18 cellular contexts compared by ENCODE assay signal in genomic region chr17:81996232-81996756, GRCh38. TPM values are rescaled to one million over a fixed set of nuclear protein-coding genes. Genes with fewer than 3 reads are reported as not detected.
A peak's percentile ranks its signal among the peaks of the same experiment; 100 is the strongest.
DNase-seq lines count a peak whose midpoint lies in the region; ATAC-seq, FAIRE-seq and TF ChIP-seq lines count a peak whose summit lies in the region.
"Had no signal": no experiment of that assay in that cellular context is flagged by ENCODE, and none has a peak within 500 bp of the region (broad histone marks: within the 10 kb centered on the region; RNA-seq: fewer than 3 reads in every experiment).

No MANE protein-coding gene starts in this region.

- TF ChIP-seq EP300 in HepG2 (IDR thresholded peaks at IDR 0.05; ENCODE audit: low read depth in 2 of 2, low read length in 2 of 2) (no peak), HepG2 (CRISPR knock-in tag; IDR thresholded peaks at IDR 0.05; ENCODE audit: borderline replicate concordance) (no peak)

- H4K20me1 ChIP-seq in HepG2 (ENCODE audit: insufficient read depth, low read length) = no peaks in the 10 kb centered on the region

- no peak for DNase-seq in HepG2 (ENCODE audit: low spot score)
- no peak for DNase-seq in right lobe of liver
- peak; percentile 8 for DNase-seq in WTC11 (ENCODE audit: low spot score)
- DNase-seq in iPS-NIHi11 (ENCODE audit: low spot score) = peak; percentile 3
- DNase-seq in psoas muscle = peak; percentile 9 to 29
- no peak for DNase-seq in activated CD8-positive, alpha-beta memory T cell treated with anti-CD3 and anti-CD28 coated beads, Interleukin-2, amount 10 ng/mL, durations not matched to agents 7 days and 5 days
- no peak for DNase-seq in omental fat pad (ENCODE audit: low spot score)
- DNase-seq: 8988T; AML-193; CD4-positive, CD25-positive, alpha-beta regulatory T cell; DMS79; GOT3; HCEC 1CT had no signal

- H3K27ac ChIP-seq in HepG2 (ENCODE audit: extremely low read length, insufficient read depth, low read length) = peak overlapping the region; percentile 97
- H3K27ac ChIP-seq in right lobe of liver = no peak overlapping the region
- no peak overlapping the region for H3K27ac ChIP-seq in psoas muscle
- H3K27ac ChIP-seq: BLaER1 treated with 17β-estradiol and CSF1 and Interleukin-3, amounts not matched to agents 10 nM and 100 nM had no signal

- WGBS in HepG2 (ENCODE audit: low lambda C conversion rate) = 53% methylated on average over 17 of the region's 28 CpGs
- 89% methylated on average over 3 of the region's 28 CpGs for WGBS in right lobe of liver (ENCODE audit: insufficient coverage, low coverage, low lambda C conversion rate, missing lambda C conversion rate)
- WGBS in psoas muscle, 3 donors = 90 to 96% (median 92%) methylated on average over 21 to 28 of the region's 28 CpGs

- in situ Hi-C loops in HepG2 (cut with HindIII; ENCODE audit: extremely low pct_ligation_motif_present, low pct_unique_long_range_greater_than_20kb) = loop anchor here (5.0 kb wide), 1 partner anchor 39 kb away; no protein-coding TSS in a partner anchor

- H3K4me3 ChIP-seq in HepG2 (replicated peaks in 1 of 3; ENCODE audit: insufficient read depth in 1 of 3, low read depth in 2 of 3, low read length in 3 of 3) (peak overlapping the region; percentile 38 to 80 (median 55)), right lobe of liver (no peak overlapping the region), psoas muscle (no peak overlapping the region)
- H3K4me3 ChIP-seq: BLaER1 treated with 17β-estradiol and CSF1 and Interleukin-3, amounts not matched to agents 10 nM and 100 nM; GM12878 had no signal

- H3K79me2 ChIP-seq in HepG2 (ENCODE audit: insufficient read depth, low read length) = peaks cover 57% of the 10 kb centered on the region

- no peak for ATAC-seq in HepG2
- no peak for ATAC-seq in right lobe of liver
- ATAC-seq in WTC11 = no peak
- no peak for ATAC-seq in psoas muscle
- no peak for ATAC-seq in HG03432 (IDR thresholded peaks at IDR 0.05; ENCODE audit: unreplicated experiment)
- ATAC-seq in activated CD8-positive, alpha-beta memory T cell treated with anti-CD3 and anti-CD28 coated beads, Interleukin-2, amount 10 ng/mL, durations not matched to agents 7 days and 5 days = no peak
- ATAC-seq in omental fat pad (ENCODE audit: low FRiP score) = no peak
- ATAC-seq: GM12878 had no signal

- peaks cover 16% of the 10 kb centered on the region for H3K4me1 Mint-ChIP-seq in WTC11
- H3K4me1 Mint-ChIP-seq in activated CD8-positive, alpha-beta memory T cell treated with anti-CD3 and anti-CD28 coated beads, Interleukin-2, amount 10 ng/mL, durations not matched to agents 7 days and 5 days = no peaks in the 10 kb centered on the region
- H3K4me1 Mint-ChIP-seq: CD4-positive, CD25-positive, alpha-beta regulatory T cell had no signal

- CTCF ChIA-PET in HepG2 (lab: Yijun Ruan, JAX; ENCODE audit: low intra/inter-chr PET ratio, low total read pairs) = interaction anchor here (1.0 to 5.6 kb wide), 3 partner anchors 24 to 37 kb away, joined by 4 to 73 read pairs (median 6); partner anchors contain the start of gene NOTUM
- CTCF ChIA-PET in WTC11 (lab: Charles Lee) = interaction anchor here (0.6 to 2.7 kb wide), 25 partner anchors 9 to 157 kb away, joined by 3 to 19 read pairs (median 5); partner anchors contain the start of genes CENPX, LRRC45, MAFG and NOTUM
- CTCF ChIA-PET in activated CD8-positive, alpha-beta memory T cell treated with anti-CD3 and anti-CD28 coated beads, Interleukin-2, amount 10 ng/mL, durations not matched to agents 7 days and 5 days (lab: Charles Lee) = interaction anchor here (1.4 kb wide), 1 partner anchor 37 kb away, joined by 6 read pairs; no protein-coding TSS in a partner anchor

- intact Hi-C loops in HepG2 (cut with micrococcal nuclease; ENCODE audit: unreplicated experiment) = no loop called here
- intact Hi-C loops in right lobe of liver (cut with DNase I) = no loop called here
- intact Hi-C loops in psoas muscle (cut with DNase I) = no loop called here

- TSS peak; percentile 26 for BruUV-seq in HepG2 (replicated peaks; lab: Mats Ljungman, UMichigan)

- FAIRE-seq in HepG2 (lab: Jason Lieb, UNC) = no peak
- FAIRE-seq: GM12878, GM18507 had no signal

- no peaks in the 10 kb centered on the region for H3K9me3 Mint-ChIP-seq in WTC11
- H3K9me3 Mint-ChIP-seq in activated CD8-positive, alpha-beta memory T cell treated with anti-CD3 and anti-CD28 coated beads, Interleukin-2, amount 10 ng/mL, durations not matched to agents 7 days and 5 days (ENCODE audit: low read depth) = no peaks in the 10 kb centered on the region
- H3K9me3 Mint-ChIP-seq: IgD-negative memory B cell had no signal

- no peak for TF ChIP-seq POLR2A in HepG2 (IDR thresholded peaks at IDR 0.05; ENCODE audit: insufficient read depth in 1 of 2, low read depth in 2 of 2, low read length in 2 of 2)
- TF ChIP-seq POLR2A in right lobe of liver (IDR thresholded peaks at IDR 0.05) = no peak

- H3K36me3 ChIP-seq in HepG2 (replicated peaks in 1 of 2; ENCODE audit: control insufficient read depth in 1 of 2, insufficient read depth in 2 of 2, low read length in 2 of 2) (no peaks in the 10 kb centered on the region), right lobe of liver (no peaks in the 10 kb centered on the region), psoas muscle (ENCODE audit: insufficient read depth in 1 of 2, low read depth in 1 of 2) (peaks cover 0 to 13% of the 10 kb centered on the region in 2 donors)

- peak overlapping the region; percentile 96 for H3K9ac ChIP-seq in HepG2 (ENCODE audit: insufficient read depth, low read depth, low read length)
- H3K9ac ChIP-seq: BLaER1 treated with 17β-estradiol and CSF1 and Interleukin-3, amounts not matched to agents 10 nM and 100 nM had no signal

- H3K9me3 ChIP-seq in HepG2 (ENCODE audit: low read length) = no peaks in the 10 kb centered on the region
- no peaks in the 10 kb centered on the region for H3K9me3 ChIP-seq in right lobe of liver
- H3K9me3 ChIP-seq in psoas muscle = no peaks in the 10 kb centered on the region
- H3K9me3 ChIP-seq: BLaER1 treated with 17β-estradiol and CSF1 and Interleukin-3, amounts not matched to agents 10 nM and 100 nM had no signal

- H3K27me3 ChIP-seq in HepG2 (ENCODE audit: control insufficient read depth in 1 of 2, insufficient read depth in 2 of 2, low read length in 2 of 2) (no peaks in the 10 kb centered on the region), right lobe of liver (no peaks in the 10 kb centered on the region), psoas muscle (ENCODE audit: insufficient read depth in 3 of 3, low read length in 2 of 3) (no peaks in the 10 kb centered on the region)

- H3K4me3 Mint-ChIP-seq in WTC11 = no peak overlapping the region
- H3K4me3 Mint-ChIP-seq in activated CD8-positive, alpha-beta memory T cell treated with anti-CD3 and anti-CD28 coated beads, Interleukin-2, amount 10 ng/mL, durations not matched to agents 7 days and 5 days = no peak overlapping the region
- H3K4me3 Mint-ChIP-seq: CD4-positive, CD25-positive, alpha-beta regulatory T cell; IgD-negative memory B cell had no signal

- H3K27me3 Mint-ChIP-seq in WTC11 (ENCODE audit: low read depth) = no peaks in the 10 kb centered on the region
- H3K27me3 Mint-ChIP-seq in activated CD8-positive, alpha-beta memory T cell treated with anti-CD3 and anti-CD28 coated beads, Interleukin-2, amount 10 ng/mL, durations not matched to agents 7 days and 5 days = no peaks in the 10 kb centered on the region
- H3K27me3 Mint-ChIP-seq: CD4-positive, CD25-positive, alpha-beta regulatory T cell; IgD-negative memory B cell had no signal

- H3K27ac Mint-ChIP-seq in WTC11 = peak overlapping the region; percentile 65; the same call in 1 of the 2 replicates
- H3K27ac Mint-ChIP-seq in activated CD8-positive, alpha-beta memory T cell treated with anti-CD3 and anti-CD28 coated beads, Interleukin-2, amount 10 ng/mL, durations not matched to agents 7 days and 5 days = no peak overlapping the region
- H3K27ac Mint-ChIP-seq: CD4-positive, CD25-positive, alpha-beta regulatory T cell; IgD-negative memory B cell had no signal

- peaks cover 99% of the 10 kb centered on the region for H3K4me1 ChIP-seq in HepG2 (ENCODE audit: insufficient read depth, low read length)
- H3K4me1 ChIP-seq in right lobe of liver = peaks cover 0 to 37% (median 16%) of the 10 kb centered on the region in 4 donors
- H3K4me1 ChIP-seq in psoas muscle = peaks cover 48% of the 10 kb centered on the region

- no peak overlapping the region for H2AFZ ChIP-seq in HepG2 (ENCODE audit: low read length)

- H3K36me3 Mint-ChIP-seq in WTC11 = no peaks in the 10 kb centered on the region
- no peaks in the 10 kb centered on the region for H3K36me3 Mint-ChIP-seq in activated CD8-positive, alpha-beta memory T cell treated with anti-CD3 and anti-CD28 coated beads, Interleukin-2, amount 10 ng/mL, durations not matched to agents 7 days and 5 days
- H3K36me3 Mint-ChIP-seq: CD4-positive, CD25-positive, alpha-beta regulatory T cell; IgD-negative memory B cell had no signal

- TF ChIP-seq CTCF in HepG2 (CRISPR knock-in tag; IDR thresholded peaks at IDR 0.05) (no peak), right lobe of liver (IDR thresholded peaks at IDR 0.05) (no peak), WTC11 (IDR thresholded peaks at IDR 0.05) (no peak), psoas muscle (IDR thresholded peaks at IDR 0.05) (no peak), omental fat pad (IDR thresholded peaks at IDR 0.05) (no peak)

- peak overlapping the region; percentile 99 for H3K4me2 ChIP-seq in HepG2 (ENCODE audit: low read depth, low read length)
- H3K4me2 ChIP-seq: BLaER1 treated with 17β-estradiol and CSF1 and Interleukin-3, amounts not matched to agents 10 nM and 100 nM had no signal

- POLR2A ChIA-PET in HepG2 (lab: Yijun Ruan, JAX) = interaction anchor here (0.6 to 16.1 kb wide), 18 partner anchors 7 to 269 kb away, joined by 3 to 470 read pairs (median 11); partner anchors contain the start of genes ASPSCR1, CENPX, DCXR and LRRC45
- POLR2A ChIA-PET in WTC11 (lab: Charles Lee) = no interaction called here

- no peak for TF ChIP-seq RAD21 in HepG2 (CRISPR knock-in tag; IDR thresholded peaks at IDR 0.05)

RNA-seq across cellular contexts. Expression of gene ASPSCR1, which starts 18.9 kb away (rescaled TPM):
- 221 and 314 TPM in 2 replicates for total RNA-seq in HepG2 (2016; rRNA removed; fragmentation: Illumina TruSeq; extraction: Trizol)
- 180 and 228 TPM in 2 replicates for total RNA-seq in HepG2 (2016; cell fraction: cytosol; rRNA removed; fragmentation: Illumina TruSeq; extraction: Trizol; ENCODE audit: low read depth)
- total RNA-seq in HepG2 (2016; cell fraction: insoluble cytoplasmic fraction; rRNA removed; fragmentation: Illumina TruSeq; extraction: Trizol) = 219 and 327 TPM in 2 replicates
- total RNA-seq in HepG2 (2016; cell fraction: membrane; rRNA removed; fragmentation: Illumina TruSeq; extraction: Trizol) = 207 and 283 TPM in 2 replicates
- 184 and 224 TPM in 2 replicates for total RNA-seq in HepG2 (2016; cell fraction: nucleus; rRNA removed; fragmentation: Illumina TruSeq; extraction: Trizol)
- polyA plus RNA-seq in HepG2 (2011; rRNA removed) = 257 and 274 TPM in 2 replicates
- 164 and 428 TPM in 2 replicates for polyA plus RNA-seq in HepG2 (2011; cell fraction: cytosol; rRNA removed)
- 988 and 1,754 TPM in 2 replicates for polyA plus RNA-seq in HepG2 (2011; cell fraction: nucleus; rRNA removed)
- 102 and 190 TPM in 2 replicates for polyA plus RNA-seq in HepG2 (2012)
- polyA plus RNA-seq in HepG2 (2016; cell fraction: cytosol; fragmentation: Illumina TruSeq; extraction: Trizol; ENCODE audit: low read depth) = 154 and 193 TPM in 2 replicates
- 188 and 212 TPM in 2 replicates for polyA plus RNA-seq in HepG2 (2016; cell fraction: insoluble cytoplasmic fraction; fragmentation: Illumina TruSeq; extraction: Trizol; ENCODE audit: low read depth)
- polyA plus RNA-seq in HepG2 (2016; cell fraction: membrane; fragmentation: Illumina TruSeq; extraction: Trizol; ENCODE audit: low read depth) = 186 and 218 TPM in 2 replicates
- 413 and 420 TPM in 2 replicates for polyA plus RNA-seq in HepG2 (2016; cell fraction: nucleus; fragmentation: Illumina TruSeq; extraction: Trizol; ENCODE audit: insufficient read depth, low read depth)
- 26.8 and 276 TPM in 2 replicates for polyA minus RNA-seq in HepG2 (2011; rRNA and poly(A)+ RNA removed; ENCODE audit: low replicate concordance)
- polyA minus RNA-seq in HepG2 (2011; cell fraction: cytosol; rRNA and poly(A)+ RNA removed) = 97.1 and 133 TPM in 2 replicates
- polyA minus RNA-seq in HepG2 (2011; cell fraction: nucleus; rRNA and poly(A)+ RNA removed) = 107 and 152 TPM in 2 replicates
- 10 to 100 TPM; 24.4 to 55.6 (median 32.9) TPM for total RNA-seq in right lobe of liver
- total RNA-seq in WTC11 (2021) = 60.4 to 71.9 TPM (median 67.8 TPM) in 3 replicates
- total RNA-seq in psoas muscle = 10 to 100 TPM; 27.7 to 37.4 (median 35.0) TPM
- 10 to 100 TPM; 27.9 to 33.1 (median 33.0) TPM for polyA plus RNA-seq in psoas muscle
- 10 to 100 TPM; 29.5 to 31.4 TPM for total RNA-seq in activated CD8-positive, alpha-beta memory T cell treated with anti-CD3 and anti-CD28 coated beads, Interleukin-2, amount 10 ng/mL, durations not matched to agents 7 days and 5 days
- total RNA-seq in omental fat pad = 10 to 100 TPM; 12.6 to 24.3 (median 15.1) TPM

RNA-seq across cellular contexts. Expression of gene CENPX, which starts 26.4 kb away (rescaled TPM):
- total RNA-seq in HepG2 (2016; rRNA removed; fragmentation: Illumina TruSeq; extraction: Trizol) (166 and 170 TPM in 2 replicates), right lobe of liver (10 to 100 TPM; 27.3 to 81.1 (median 47.8) TPM), WTC11 (2021) (107 to 121 TPM (median 110 TPM) in 3 replicates), psoas muscle (10 to 100 TPM; 15.9 to 24.6 (median 19.7) TPM), omental fat pad (10 to 100 TPM; 41.1 to 77.2 (median 59.8) TPM)
- 262 and 321 TPM in 2 replicates for total RNA-seq in HepG2 (2016; cell fraction: cytosol; rRNA removed; fragmentation: Illumina TruSeq; extraction: Trizol; ENCODE audit: low read depth)
- total RNA-seq in HepG2 (2016; cell fraction: insoluble cytoplasmic fraction; rRNA removed; fragmentation: Illumina TruSeq; extraction: Trizol) = 171 and 173 TPM in 2 replicates
- 221 and 277 TPM in 2 replicates for total RNA-seq in HepG2 (2016; cell fraction: membrane; rRNA removed; fragmentation: Illumina TruSeq; extraction: Trizol)
- total RNA-seq in HepG2 (2016; cell fraction: nucleus; rRNA removed; fragmentation: Illumina TruSeq; extraction: Trizol) = 85.1 and 103 TPM in 2 replicates
- polyA plus RNA-seq in HepG2 (2011; rRNA removed) (92.7 and 96.7 TPM in 2 replicates), psoas muscle (10 to 100 TPM; 53.8 to 79.4 (median 64.4) TPM)
- polyA plus RNA-seq in HepG2 (2011; cell fraction: cytosol; rRNA removed) = 88.8 and 138 TPM in 2 replicates
- 166 and 170 TPM in 2 replicates for polyA plus RNA-seq in HepG2 (2011; cell fraction: nucleus; rRNA removed)
- 46.3 and 61.5 TPM in 2 replicates for polyA plus RNA-seq in HepG2 (2012)
- 176 and 237 TPM in 2 replicates for polyA plus RNA-seq in HepG2 (2016; cell fraction: cytosol; fragmentation: Illumina TruSeq; extraction: Trizol; ENCODE audit: low read depth)
- 143 and 150 TPM in 2 replicates for polyA plus RNA-seq in HepG2 (2016; cell fraction: insoluble cytoplasmic fraction; fragmentation: Illumina TruSeq; extraction: Trizol; ENCODE audit: low read depth)
- 176 and 221 TPM in 2 replicates for polyA plus RNA-seq in HepG2 (2016; cell fraction: membrane; fragmentation: Illumina TruSeq; extraction: Trizol; ENCODE audit: low read depth)
- polyA plus RNA-seq in HepG2 (2016; cell fraction: nucleus; fragmentation: Illumina TruSeq; extraction: Trizol; ENCODE audit: insufficient read depth, low read depth) = 178 and 180 TPM in 2 replicates
- polyA minus RNA-seq in HepG2 (2011; rRNA and poly(A)+ RNA removed; ENCODE audit: low replicate concordance) = 32.0 and 49.8 TPM in 2 replicates
- 14.8 and 16.2 TPM in 2 replicates for polyA minus RNA-seq in HepG2 (2011; cell fraction: cytosol; rRNA and poly(A)+ RNA removed)
- polyA minus RNA-seq in HepG2 (2011; cell fraction: nucleus; rRNA and poly(A)+ RNA removed) = 20.0 and 26.9 TPM in 2 replicates
- total RNA-seq in activated CD8-positive, alpha-beta memory T cell treated with anti-CD3 and anti-CD28 coated beads, Interleukin-2, amount 10 ng/mL, durations not matched to agents 7 days and 5 days = 10 to 100 TPM; 80.2 to 91.3 TPM

RNA-seq across cellular contexts. Expression of gene LRRC45, which starts 26.8 kb away (rescaled TPM):
- total RNA-seq in HepG2 (2016; rRNA removed; fragmentation: Illumina TruSeq; extraction: Trizol) (21.4 and 48.1 TPM in 2 replicates), right lobe of liver (10 to 100 TPM in 3 of 6 experiments, 1 to 10 TPM in 3; 4.9 to 15.6 (median 11.9) TPM), WTC11 (2021) (30.5 to 38.1 TPM (median 32.5 TPM) in 3 replicates), psoas muscle (1 to 10 TPM; 1.4 to 3.0 (median 1.9) TPM), omental fat pad (10 to 100 TPM in 1 of 4 donors, 1 to 10 TPM in 3; 4.7 to 12.3 (median 5.6) TPM)
- total RNA-seq in HepG2 (2016; cell fraction: cytosol; rRNA removed; fragmentation: Illumina TruSeq; extraction: Trizol; ENCODE audit: low read depth) = 30.2 and 31.8 TPM in 2 replicates
- total RNA-seq in HepG2 (2016; cell fraction: insoluble cytoplasmic fraction; rRNA removed; fragmentation: Illumina TruSeq; extraction: Trizol) = 20.6 and 49.6 TPM in 2 replicates
- total RNA-seq in HepG2 (2016; cell fraction: membrane; rRNA removed; fragmentation: Illumina TruSeq; extraction: Trizol) = 14.9 and 19.0 TPM in 2 replicates
- 49.7 and 54.4 TPM in 2 replicates for total RNA-seq in HepG2 (2016; cell fraction: nucleus; rRNA removed; fragmentation: Illumina TruSeq; extraction: Trizol)
- polyA plus RNA-seq in HepG2 (2011; rRNA removed) (11.6 and 14.1 TPM in 2 replicates), psoas muscle (1 to 10 TPM; 3.5 to 7.1 (median 4.0) TPM)
- 5.5 and 10.0 TPM in 2 replicates for polyA plus RNA-seq in HepG2 (2011; cell fraction: cytosol; rRNA removed)
- 112 and 182 TPM in 2 replicates for polyA plus RNA-seq in HepG2 (2011; cell fraction: nucleus; rRNA removed)
- polyA plus RNA-seq in HepG2 (2012) = 7.5 and 8.8 TPM in 2 replicates
- 3.3 and 4.2 TPM in 2 replicates for polyA plus RNA-seq in HepG2 (2016; cell fraction: cytosol; fragmentation: Illumina TruSeq; extraction: Trizol; ENCODE audit: low read depth)
- polyA plus RNA-seq in HepG2 (2016; cell fraction: insoluble cytoplasmic fraction; fragmentation: Illumina TruSeq; extraction: Trizol; ENCODE audit: low read depth) = 19.5 and 19.7 TPM in 2 replicates
- polyA plus RNA-seq in HepG2 (2016; cell fraction: membrane; fragmentation: Illumina TruSeq; extraction: Trizol; ENCODE audit: low read depth) = 9.1 and 9.2 TPM in 2 replicates
- polyA plus RNA-seq in HepG2 (2016; cell fraction: nucleus; fragmentation: Illumina TruSeq; extraction: Trizol; ENCODE audit: insufficient read depth, low read depth) = 129 and 136 TPM in 2 replicates
- 11.1 and 15.7 TPM in 2 replicates for polyA minus RNA-seq in HepG2 (2011; rRNA and poly(A)+ RNA removed; ENCODE audit: low replicate concordance)
- polyA minus RNA-seq in HepG2 (2011; cell fraction: cytosol; rRNA and poly(A)+ RNA removed) = 6.1 and 8.2 TPM in 2 replicates
- polyA minus RNA-seq in HepG2 (2011; cell fraction: nucleus; rRNA and poly(A)+ RNA removed) = 25.0 and 27.2 TPM in 2 replicates
- 10 to 100 TPM; 45.4 to 61.6 TPM for total RNA-seq in activated CD8-positive, alpha-beta memory T cell treated with anti-CD3 and anti-CD28 coated beads, Interleukin-2, amount 10 ng/mL, durations not matched to agents 7 days and 5 days

RNA-seq across cellular contexts. Expression of gene RAC3, which starts 35.2 kb away (rescaled TPM):
- total RNA-seq in HepG2 (2016; rRNA removed; fragmentation: Illumina TruSeq; extraction: Trizol) (4.0 and 10.5 TPM in 2 replicates), right lobe of liver (1 to 10 TPM; 3.4 to 9.0 (median 5.4) TPM), WTC11 (2021) (135 to 163 TPM (median 138 TPM) in 3 replicates), psoas muscle (not detected), omental fat pad (10 to 100 TPM in 3 of 4 donors, 1 to 10 TPM in 1; 7.9 to 25.1 (median 12.0) TPM)
- total RNA-seq in HepG2 (2016; cell fraction: cytosol; rRNA removed; fragmentation: Illumina TruSeq; extraction: Trizol; ENCODE audit: low read depth) = 6.8 and 9.8 TPM in 2 replicates
- total RNA-seq in HepG2 (2016; cell fraction: insoluble cytoplasmic fraction; rRNA removed; fragmentation: Illumina TruSeq; extraction: Trizol) = 3.9 and 12.6 TPM in 2 replicates
- 7.3 and 10.1 TPM in 2 replicates for total RNA-seq in HepG2 (2016; cell fraction: membrane; rRNA removed; fragmentation: Illumina TruSeq; extraction: Trizol)
- 11.7 and 12.9 TPM in 2 replicates for total RNA-seq in HepG2 (2016; cell fraction: nucleus; rRNA removed; fragmentation: Illumina TruSeq; extraction: Trizol)
- polyA plus RNA-seq in HepG2 (2011; rRNA removed) (21.3 and 24.1 TPM in 2 replicates), psoas muscle (under 1 TPM in 2 of 3 donors, not detected in 1; 0.05 to 0.83 TPM)
- 12.8 and 16.7 TPM in 2 replicates for polyA plus RNA-seq in HepG2 (2011; cell fraction: cytosol; rRNA removed)
- 111 and 165 TPM in 2 replicates for polyA plus RNA-seq in HepG2 (2011; cell fraction: nucleus; rRNA removed)
- 6.3 and 10.6 TPM in 2 replicates for polyA plus RNA-seq in HepG2 (2012)
- polyA plus RNA-seq in HepG2 (2016; cell fraction: cytosol; fragmentation: Illumina TruSeq; extraction: Trizol; ENCODE audit: low read depth) = 10.4 and 12.0 TPM in 2 replicates
- 6.0 and 7.2 TPM in 2 replicates for polyA plus RNA-seq in HepG2 (2016; cell fraction: insoluble cytoplasmic fraction; fragmentation: Illumina TruSeq; extraction: Trizol; ENCODE audit: low read depth)
- 8.8 and 10.0 TPM in 2 replicates for polyA plus RNA-seq in HepG2 (2016; cell fraction: membrane; fragmentation: Illumina TruSeq; extraction: Trizol; ENCODE audit: low read depth)
- polyA plus RNA-seq in HepG2 (2016; cell fraction: nucleus; fragmentation: Illumina TruSeq; extraction: Trizol; ENCODE audit: insufficient read depth, low read depth) = 45.9 and 51.6 TPM in 2 replicates
- polyA minus RNA-seq in HepG2 (2011; rRNA and poly(A)+ RNA removed; ENCODE audit: low replicate concordance) = 12.6 and 13.2 TPM in 2 replicates
- 3.0 and 3.6 TPM in 2 replicates for polyA minus RNA-seq in HepG2 (2011; cell fraction: cytosol; rRNA and poly(A)+ RNA removed)
- polyA minus RNA-seq in HepG2 (2011; cell fraction: nucleus; rRNA and poly(A)+ RNA removed) = 6.7 and 7.6 TPM in 2 replicates
- total RNA-seq in activated CD8-positive, alpha-beta memory T cell treated with anti-CD3 and anti-CD28 coated beads, Interleukin-2, amount 10 ng/mL, durations not matched to agents 7 days and 5 days = 1 to 10 TPM; 6.4 to 6.8 TPM
- polyA plus RNA-seq: IgD-negative memory B cell had no signal

RNA-seq across cellular contexts. Expression of gene NOTUM, which starts 35.3 kb away (rescaled TPM):
- total RNA-seq in HepG2 (2016; rRNA removed; fragmentation: Illumina TruSeq; extraction: Trizol) (67.7 and 160 TPM in 2 replicates), right lobe of liver (1 to 10 TPM; 1.2 to 7.6 (median 3.0) TPM), WTC11 (2021) (1.2 to 1.9 TPM (median 1.7 TPM) in 3 replicates), psoas muscle (1 to 10 TPM in 3 of 4 donors, under 1 TPM in 1; 0.92 to 1.9 (median 1.5) TPM), omental fat pad (not detected)
- 84.5 and 93.0 TPM in 2 replicates for total RNA-seq in HepG2 (2016; cell fraction: cytosol; rRNA removed; fragmentation: Illumina TruSeq; extraction: Trizol; ENCODE audit: low read depth)
- total RNA-seq in HepG2 (2016; cell fraction: insoluble cytoplasmic fraction; rRNA removed; fragmentation: Illumina TruSeq; extraction: Trizol) = 57.7 and 164 TPM in 2 replicates
- total RNA-seq in HepG2 (2016; cell fraction: membrane; rRNA removed; fragmentation: Illumina TruSeq; extraction: Trizol) = 135 and 136 TPM in 2 replicates
- total RNA-seq in HepG2 (2016; cell fraction: nucleus; rRNA removed; fragmentation: Illumina TruSeq; extraction: Trizol) = 135 and 163 TPM in 2 replicates
- polyA plus RNA-seq in HepG2 (2011; rRNA removed) (150 and 181 TPM in 2 replicates), psoas muscle (under 1 TPM; 0.25 to 0.48 (median 0.44) TPM)
- polyA plus RNA-seq in HepG2 (2011; cell fraction: cytosol; rRNA removed) = 114 and 236 TPM in 2 replicates
- polyA plus RNA-seq in HepG2 (2011; cell fraction: nucleus; rRNA removed) = 458 and 622 TPM in 2 replicates
- polyA plus RNA-seq in HepG2 (2012) = 125 and 195 TPM in 2 replicates
- polyA plus RNA-seq in HepG2 (2016; cell fraction: cytosol; fragmentation: Illumina TruSeq; extraction: Trizol; ENCODE audit: low read depth) = 88.8 and 91.1 TPM in 2 replicates
- 83.8 and 101 TPM in 2 replicates for polyA plus RNA-seq in HepG2 (2016; cell fraction: insoluble cytoplasmic fraction; fragmentation: Illumina TruSeq; extraction: Trizol; ENCODE audit: low read depth)
- polyA plus RNA-seq in HepG2 (2016; cell fraction: membrane; fragmentation: Illumina TruSeq; extraction: Trizol; ENCODE audit: low read depth) = 141 and 157 TPM in 2 replicates
- 380 and 399 TPM in 2 replicates for polyA plus RNA-seq in HepG2 (2016; cell fraction: nucleus; fragmentation: Illumina TruSeq; extraction: Trizol; ENCODE audit: insufficient read depth, low read depth)
- polyA minus RNA-seq in HepG2 (2011; rRNA and poly(A)+ RNA removed; ENCODE audit: low replicate concordance) = 0.49 and 206 TPM in 2 replicates
- polyA minus RNA-seq in HepG2 (2011; cell fraction: cytosol; rRNA and poly(A)+ RNA removed) = 89.1 and 107 TPM in 2 replicates
- polyA minus RNA-seq in HepG2 (2011; cell fraction: nucleus; rRNA and poly(A)+ RNA removed) = 78.2 and 93.7 TPM in 2 replicates
- total RNA-seq in activated CD8-positive, alpha-beta memory T cell treated with anti-CD3 and anti-CD28 coated beads, Interleukin-2, amount 10 ng/mL, durations not matched to agents 7 days and 5 days = under 1 TPM in 1 of 2 experiments, not detected in 1; 0.21 TPM
- total RNA-seq: CD4-positive, CD25-positive, alpha-beta regulatory T cell had no signal
- polyA plus RNA-seq: IgD-negative memory B cell had no signal

Comparison
In these comparisons a context has a peak if more than half of its experiments do, and no peak if none do; other contexts are left out.
1. H3K4me3 ChIP-seq: peak in HepG2 (3 of 3); none in right lobe of liver (0 of 3) and psoas muscle (single experiment).
2. DNase-seq: peak in WTC11 (single experiment), iPS-NIHi11 (single experiment) and psoas muscle (2 of 2); none in HepG2 (single experiment), right lobe of liver (0 of 3), activated CD8-positive, alpha-beta memory T cell treated with anti-CD3 and anti-CD28 coated beads, Interleukin-2, amount 10 ng/mL, durations not matched to agents 7 days and 5 days (single experiment) and omental fat pad (single experiment).
3. Of the 50 proteins assayed by ChIP-seq in both HepG2 and WTC11: peak only in HepG2: TCF7; only in WTC11: none; in both: none; in neither: 49.